16 cellular contexts compared by ENCODE assay signal in the genomic region with DNA sequence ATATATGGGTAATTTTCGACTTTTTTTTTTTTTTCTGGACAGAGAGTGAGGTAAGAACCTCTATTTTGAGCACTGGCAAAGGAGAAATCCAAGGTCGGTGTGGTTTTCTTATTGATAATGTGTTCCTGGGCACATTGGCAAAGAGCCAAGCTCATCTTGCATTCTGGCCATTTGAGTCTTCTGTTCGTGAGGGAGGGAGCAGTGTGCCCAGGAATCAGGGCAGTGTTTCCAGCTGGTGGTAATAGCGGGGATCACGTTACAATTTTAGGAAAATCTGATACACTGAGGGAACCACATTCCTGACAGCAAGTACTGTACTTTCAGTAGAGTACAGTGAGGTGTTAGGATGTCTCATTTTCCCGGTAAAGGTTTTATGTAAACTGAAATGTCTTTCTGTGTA.
DNase-seq lines count a peak whose midpoint lies in the region; ATAC-seq and TF ChIP-seq lines count a peak whose summit lies in the region.
"Had no signal": no experiment of that assay in that cellular context is flagged by ENCODE, and none has a peak within 500 bp of the region (broad histone marks: within the 10 kb centered on the region; RNA-seq: fewer than 3 reads in every experiment).

No MANE protein-coding gene starts in this region.

- ATAC-seq in GM18907 (IDR thresholded peaks at IDR 0.05; ENCODE audit: unreplicated experiment) (no peak), aorta (ENCODE audit: low FRiP score) (no peak), GM18909 (IDR thresholded peaks at IDR 0.05; ENCODE audit: poor library complexity, unreplicated experiment) (no peak), GM19467 (IDR thresholded peaks at IDR 0.05; ENCODE audit: unreplicated experiment) (no peak)
- ATAC-seq: activated T-cell treated with anti-CD3 and anti-CD28 coated beads, Interleukin-2, amount 50 U/mL, for 72 hours; right lobe of liver; T-cell had no signal

- H3K27me3 ChIP-seq in A673 (replicated peaks; ENCODE audit: insufficient read depth, low read depth, low read length, poor library complexity) (no peaks in the 10 kb centered on the region), endocrine pancreas (ENCODE audit: control insufficient read depth, insufficient read depth, low read length) (no peaks in the 10 kb centered on the region), aorta (ENCODE audit: control insufficient read depth in 1 of 2, insufficient read depth in 2 of 2, low read length in 1 of 2) (peaks cover 0 to 2% of the 10 kb centered on the region in 2 donors)
- H3K27me3 ChIP-seq: neutrophil, right lobe of liver had no signal

- H3K4me3 ChIP-seq in A673 (ENCODE audit: low read depth, low read length, poor library complexity, severe bottlenecking) (no peak overlapping the region), endocrine pancreas (ENCODE audit: control insufficient read depth, insufficient read depth, low read length) (peak overlapping the region; percentile 59), aorta (ENCODE audit: low read length in 2 of 2) (no peak overlapping the region)
- H3K4me3 ChIP-seq: right lobe of liver had no signal

- TF ChIP-seq CTCF in A673 (conservative IDR thresholded peaks at IDR 0.05; ENCODE audit: low read depth, low read length): no peak

- H3K9ac ChIP-seq in endocrine pancreas (ENCODE audit: control insufficient read depth, insufficient read depth, low read length): no peak overlapping the region

- CTCF ChIA-PET in A673 (lab: Charles Lee): no interaction called here
- CTCF ChIA-PET in HEK293T (lab: Yijun Ruan, JAX): interaction anchor here (0.7 kb wide), 2 partner anchors 89 to 921 kb away, joined by 3 to 4 read pairs; no protein-coding TSS in a partner anchor

- BruUV-seq in A673 (replicated peaks; lab: Mats Ljungman, UMichigan): no TSS peak

- POLR2A ChIA-PET in A673 (lab: Charles Lee; ENCODE audit: low non-redundant PET) (no interaction called here), HEK293T (lab: Yijun Ruan, JAX) (no interaction called here)

- H3K36me3 ChIP-seq in A673 (ENCODE audit: insufficient read depth, low read length, poor library complexity, severe bottlenecking) (no peaks in the 10 kb centered on the region), endocrine pancreas (ENCODE audit: control insufficient read depth, insufficient read depth, low read length) (no peaks in the 10 kb centered on the region), aorta (ENCODE audit: control insufficient read depth in 1 of 2, insufficient read depth in 2 of 2, low read length in 1 of 2) (no peaks in the 10 kb centered on the region)
- H3K36me3 ChIP-seq: neutrophil, right lobe of liver had no signal

- DNase-seq in A673 (ENCODE audit: low spot score) (peak; percentile 22), HEK293T (ENCODE audit: extremely low spot score) (peak; percentile 16), NCI-H510A treated with DMSO at 0.1 percent for 48 hours (lab: John Stamatoyannopoulos, UW) (peak; percentile 39), aorta (no peak)
- DNase-seq: activated CD4-positive, alpha-beta memory T cell treated with anti-CD3 and anti-CD28 coated beads for 36 hours; activated naive CD8-positive, alpha-beta T cell treated with anti-CD3 and anti-CD28 coated beads, Interleukin-2, amount 10 ng/mL, durations not matched to agents 7 days and 5 days; activated T-cell treated with anti-CD3 and anti-CD28 coated beads, Interleukin-2, amount 50 U/mL, for 72 hours; H7; right lobe of liver; stimulated activated CD4-positive, alpha-beta T cell treated with anti-CD3 and anti-CD28 coated beads, Interleukin-1b, Interleukin-23, amount 100 ng/mL, for 48 hours; T-cell had no signal

- no peak overlapping the region for H3K27ac ChIP-seq in A673 (ENCODE audit: low read depth, low read length, poor library complexity, severe bottlenecking)
- H3K27ac ChIP-seq in aorta (ENCODE audit: low read depth in 1 of 2, low read length in 2 of 2): no peak overlapping the region
- H3K27ac ChIP-seq: neutrophil, right lobe of liver had no signal

- 35 to 40% methylated on average over 6 of the region's 6 CpGs for WGBS in aorta, 2 donors

- intact Hi-C loops in A673 (cut with micrococcal nuclease; ENCODE audit: unreplicated experiment) (no loop called here), aorta (cut with DNase I) (no loop called here)

- H3K9me3 ChIP-seq in A673 (ENCODE audit: low read depth, low read length, poor library complexity, severe bottlenecking): no peaks in the 10 kb centered on the region
- H3K9me3 ChIP-seq in endocrine pancreas (ENCODE audit: control insufficient read depth, low read length): no peaks in the 10 kb centered on the region
- H3K9me3 ChIP-seq in aorta (ENCODE audit: control insufficient read depth, low read length): no peaks in the 10 kb centered on the region
- H3K9me3 ChIP-seq: neutrophil, right lobe of liver had no signal

- H3K4me1 ChIP-seq in A673 (ENCODE audit: insufficient read depth, low read length, poor library complexity, severe bottlenecking) (peaks cover 18% of the 10 kb centered on the region), endocrine pancreas (ENCODE audit: control insufficient read depth, insufficient read depth, low read length) (no peaks in the 10 kb centered on the region), aorta (ENCODE audit: control insufficient read depth in 1 of 2, insufficient read depth in 2 of 2, low read length in 2 of 2) (no peaks in the 10 kb centered on the region)
- H3K4me1 ChIP-seq: right lobe of liver had no signal

TF ChIP-seq in HEK293T, 16 proteins besides CTCF, POLR2A, EP300 and RAD21:
- TF ChIP-seq TARDBP (IDR thresholded peaks at IDR 0.05) (no peak), SP1 (IDR thresholded peaks at IDR 0.05) (no peak), LEF1 (IDR thresholded peaks at IDR 0.05; ENCODE audit: borderline replicate concordance) (no peak), FOXM1 (IDR thresholded peaks at IDR 0.05; ENCODE audit: borderline replicate concordance) (no peak), NFRKB (IDR thresholded peaks at IDR 0.05) (no peak), FOXA1 (IDR thresholded peaks at IDR 0.05) (no peak), CTBP1 (IDR thresholded peaks at IDR 0.05; ENCODE audit: borderline replicate concordance) (no peak), BHLHE40 (IDR thresholded peaks at IDR 0.05; ENCODE audit: borderline replicate concordance) (no peak), L3MBTL2 (conservative IDR thresholded peaks at IDR 0.05) (no peak), ELF4 (IDR thresholded peaks at IDR 0.05) (no peak)
- TF ChIP-seq, protein P1, sequence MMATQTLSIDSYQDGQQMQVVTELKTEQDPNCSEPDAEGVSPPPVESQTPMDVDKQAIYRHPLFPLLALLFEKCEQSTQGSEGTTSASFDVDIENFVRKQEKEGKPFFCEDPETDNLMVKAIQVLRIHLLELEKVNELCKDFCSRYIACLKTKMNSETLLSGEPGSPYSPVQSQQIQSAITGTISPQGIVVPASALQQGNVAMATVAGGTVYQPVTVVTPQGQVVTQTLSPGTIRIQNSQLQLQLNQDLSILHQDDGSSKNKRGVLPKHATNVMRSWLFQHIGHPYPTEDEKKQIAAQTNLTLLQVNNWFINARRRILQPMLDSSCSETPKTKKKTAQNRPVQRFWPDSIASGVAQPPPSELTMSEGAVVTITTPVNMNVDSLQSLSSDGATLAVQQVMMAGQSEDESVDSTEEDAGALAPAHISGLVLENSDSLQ (IDR thresholded peaks at IDR 0.05): no peak

Comparison
In these comparisons a context has a peak if more than half of its experiments do, and no peak if none do; other contexts are left out.
1. DNase-seq: peak in A673 (single experiment), HEK293T (single experiment) and NCI-H510A treated with DMSO at 0.1 percent for 48 hours (single experiment); none in aorta (0 of 2).